Comparison of ENCODE assay signal across 8 cellular contexts in genomic region chrX:3548743-3549441, GRCh38.
DNase-seq lines count a peak whose midpoint lies in the region; ATAC-seq and TF ChIP-seq lines count a peak whose summit lies in the region.

No MANE protein-coding gene starts in this region.

- TF ChIP-seq POLR2A in esophagus squamous epithelium (IDR thresholded peaks at IDR 0.05): no peak

- no peaks in the 10 kb centered on the region; the same call in 1 of the 2 replicates for H3K9me3 ChIP-seq in NT2/D1 (ENCODE audit: insufficient read depth, low read length)
- no peaks in the 10 kb centered on the region for H3K9me3 ChIP-seq in esophagus squamous epithelium

- no peak overlapping the region for H3K27ac ChIP-seq in GM23338 (ENCODE audit: low read depth)
- H3K27ac ChIP-seq in esophagus squamous epithelium: peak overlapping the region in 1 of 4 donors; percentile 39

- WGBS in esophagus squamous epithelium, 2 donors: 11 to 16% methylated on average over 12 to 17 of the region's 17 CpGs

- no peaks in the 10 kb centered on the region for H3F3A ChIP-seq in GM23338 (replicated peaks; ENCODE audit: low read depth)

- peak overlapping the region; percentile 26 for H3K9ac ChIP-seq in NT2/D1 (ENCODE audit: insufficient read length, low read depth)

- no peak overlapping the region; the same call in 1 of the 2 replicates for H2AFZ ChIP-seq in GM23338

- H3K4me1 ChIP-seq in GM23338 (ENCODE audit: insufficient read depth) (no peaks in the 10 kb centered on the region), NT2/D1 (ENCODE audit: insufficient read depth, insufficient read length) (peaks cover 4% of the 10 kb centered on the region), esophagus squamous epithelium (peaks cover 0 to 11% (median 0%) of the 10 kb centered on the region in 3 donors)

- no peaks in the 10 kb centered on the region for H3K27me3 Mint-ChIP-seq in GM23338 (ENCODE audit: insufficient read depth, low read depth, poor library complexity)

- H3K9me3 Mint-ChIP-seq in GM23338: peaks cover 3% of the 10 kb centered on the region; the same call in 1 of the 3 replicates

- intact Hi-C loops in esophagus squamous epithelium (cut with DNase I): no loop called here

- H3K36me3 Mint-ChIP-seq in GM23338 (ENCODE audit: low read depth): no peaks in the 10 kb centered on the region

- no peak overlapping the region for H3K4me3 ChIP-seq in GM23338
- peak overlapping the region; percentile 28 for H3K4me3 ChIP-seq in NT2/D1 (ENCODE audit: insufficient read length, low read depth)
- peak overlapping the region in 3 of 4 donors; percentile 20 to 54 (median 28) for H3K4me3 ChIP-seq in esophagus squamous epithelium

- no peak for ATAC-seq in GM23338

- H3K36me3 ChIP-seq in GM23338 (ENCODE audit: insufficient read depth) (no peaks in the 10 kb centered on the region), NT2/D1 (ENCODE audit: insufficient read depth, insufficient read length, low read length) (no peaks in the 10 kb centered on the region), esophagus squamous epithelium (no peaks in the 10 kb centered on the region)

- peaks cover 7% of the 10 kb centered on the region; the same call in 2 of the 3 replicates for H3K4me1 Mint-ChIP-seq in GM23338

- no peak overlapping the region for H3K27ac Mint-ChIP-seq in GM23338

- no peaks in the 10 kb centered on the region for H3K9me2 ChIP-seq in GM23338 (ENCODE audit: insufficient read depth)

- no peak overlapping the region for H3K4me2 ChIP-seq in GM23338

- no peak overlapping the region for H3K4me3 Mint-ChIP-seq in GM23338

- H4K20me1 ChIP-seq in GM23338 (replicated peaks; ENCODE audit: insufficient read depth): no peaks in the 10 kb centered on the region

- TF ChIP-seq CTCF in GM23338 (conservative IDR thresholded peaks at IDR 0.05; ENCODE audit: low read depth in 2 of 2) (peak; percentile 16 to 44; a peak in 2 of 4 replicates), esophagus squamous epithelium (IDR thresholded peaks at IDR 0.05) (peak in 4 of 6 experiments; percentile 29 to 51 (median 42))

- H3K27me3 ChIP-seq in GM23338 (ENCODE audit: insufficient read depth) (no peaks in the 10 kb centered on the region), NT2/D1 (ENCODE audit: insufficient read depth, insufficient read length) (no peaks in the 10 kb centered on the region), esophagus squamous epithelium (no peaks in the 10 kb centered on the region)

- DNase-seq in GM23338 (ENCODE audit: low spot score) (peak; percentile 20), NT2/D1 (ENCODE audit: low read depth, low spot score) (no peak), esophagus squamous epithelium (lab: John Stamatoyannopoulos, UW) (no peak), retina (peak; percentile 3), NCI-H128 (lab: John Stamatoyannopoulos, UW; ENCODE audit: unreplicated experiment) (no peak), NCI-H2196 treated with DMSO at 0.1 percent for 48 hours (lab: John Stamatoyannopoulos, UW; ENCODE audit: unreplicated experiment) (no peak), activated gamma-delta T cell treated with Interleukin-2 at 50 U/mL for 16 hours (no peak)
- no peak for DNase-seq in activated CD4-positive, alpha-beta T cell treated with anti-CD3 and anti-CD28 coated beads for 4 hours

- no peaks in the 10 kb centered on the region for H3K79me2 ChIP-seq in GM23338 (replicated peaks; ENCODE audit: insufficient read depth)

TF ChIP-seq in GM23338, 12 proteins besides CTCF, POLR2A, EP300 and RAD21:
- no peak for TF ChIP-seq ETS1 (IDR thresholded peaks at IDR 0.05)
- no peak for TF ChIP-seq ZNF114 (CRISPR knock-in tag; IDR thresholded peaks at IDR 0.05)
- no peak for TF ChIP-seq REST (IDR thresholded peaks at IDR 0.05; ENCODE audit: unreplicated experiment)
- TF ChIP-seq NANOG (IDR thresholded peaks at IDR 0.05; ENCODE audit: borderline replicate concordance): no peak
- no peak for TF ChIP-seq POLR2AphosphoS5 (IDR thresholded peaks at IDR 0.05; ENCODE audit: low read depth)
- TF ChIP-seq ZNF331 (CRISPR knock-in tag; IDR thresholded peaks at IDR 0.05; ENCODE audit: low read depth): no peak
- no peak for TF ChIP-seq JUNB (IDR thresholded peaks at IDR 0.05; ENCODE audit: unreplicated experiment)

Comparison
In these comparisons a context has a peak if more than half of its experiments do, and no peak if none do; other contexts are left out.
1. DNase-seq: peak in GM23338 (single experiment) and retina (single experiment); none in NT2/D1 (single experiment), esophagus squamous epithelium (single experiment), NCI-H128 (single experiment), NCI-H2196 treated with DMSO at 0.1 percent for 48 hours (single experiment), activated CD4-positive, alpha-beta T cell treated with anti-CD3 and anti-CD28 coated beads for 4 hours (0 of 2) and activated gamma-delta T cell treated with Interleukin-2 at 50 U/mL for 16 hours (single experiment).